In genomic region chr12:93137656-93138612, GRCh38 we compare ENCODE assay signal across 8 cellular contexts.
DNase-seq lines count a peak whose midpoint lies in the region; ATAC-seq, FAIRE-seq and TF ChIP-seq lines count a peak whose summit lies in the region.

No MANE protein-coding gene starts in this region.

- H3K36me3 Mint-ChIP-seq in astrocyte (ENCODE audit: low read depth, unreplicated experiment) = no peaks in the 10 kb centered on the region
- peaks cover 5% of the 10 kb centered on the region for H3K36me3 Mint-ChIP-seq in nephron progenitor cell (ENCODE audit: low read depth)

- peak overlapping the region; percentile 25 for H3K27ac ChIP-seq in astrocyte (ENCODE audit: low read depth, low read length)
- H3K27ac ChIP-seq in small intestine (ENCODE audit: low read depth in 1 of 2, low read length in 1 of 2) = no peak overlapping the region

- peak; percentile 64 for ATAC-seq in HG03039 (IDR thresholded peaks at IDR 0.05; ENCODE audit: unreplicated experiment)

- H3K27me3 ChIP-seq in astrocyte (ENCODE audit: insufficient read depth, low read length) (no peaks in the 10 kb centered on the region), H7 (ENCODE audit: control insufficient read depth, insufficient read depth, low read length) (no peaks in the 10 kb centered on the region), small intestine (ENCODE audit: control insufficient read depth in 2 of 2, insufficient read depth in 2 of 2, low read length in 2 of 2) (no peaks in the 10 kb centered on the region)

- WGBS in small intestine, 3 donors = 86 to 91% (median 89%) methylated on average over 6 of the region's 6 CpGs

- H3K4me1 Mint-ChIP-seq in astrocyte (ENCODE audit: low read depth, unreplicated experiment) (peaks cover 13% of the 10 kb centered on the region), nephron progenitor cell (peaks cover 69% of the 10 kb centered on the region)

- no peak overlapping the region for H3K9ac ChIP-seq in astrocyte (ENCODE audit: low read length)

- H3K9me3 Mint-ChIP-seq in astrocyte (ENCODE audit: unreplicated experiment) = no peaks in the 10 kb centered on the region
- H3K9me3 Mint-ChIP-seq in nephron progenitor cell = peaks cover 9% of the 10 kb centered on the region

- FAIRE-seq in astrocyte (lab: Jason Lieb, UNC) (no peak), small intestine (lab: Jason Lieb, UNC) (no peak)

- H3K9me3 ChIP-seq in astrocyte (ENCODE audit: insufficient read depth, low read depth, low read length) (no peaks in the 10 kb centered on the region), small intestine (ENCODE audit: control insufficient read depth, low read depth) (no peaks in the 10 kb centered on the region)

- peak overlapping the region; percentile 20 for H2AFZ ChIP-seq in astrocyte (ENCODE audit: low read depth, low read length)

- no peaks in the 10 kb centered on the region for H3K79me2 ChIP-seq in astrocyte (ENCODE audit: insufficient read depth, low read length)

- peak overlapping the region; percentile 12 for H3K4me2 ChIP-seq in astrocyte (ENCODE audit: low read length)

- no peaks in the 10 kb centered on the region for H3K36me3 ChIP-seq in astrocyte (ENCODE audit: insufficient read depth, low read length)
- H3K36me3 ChIP-seq in H7 (replicated peaks; ENCODE audit: control insufficient read depth, insufficient read depth, low read length) = no peaks in the 10 kb centered on the region
- no peaks in the 10 kb centered on the region for H3K36me3 ChIP-seq in small intestine (ENCODE audit: control insufficient read depth in 2 of 2, insufficient read depth in 2 of 2, low read length in 2 of 2)

- no peaks in the 10 kb centered on the region for H4K20me1 ChIP-seq in astrocyte (ENCODE audit: insufficient read depth, low read length)

- DNase-seq in NOMO-1 treated with DMSO at 0.1 percent for 48 hours (lab: John Stamatoyannopoulos, UW; ENCODE audit: unreplicated experiment) (peak; percentile 53), NOMO-1 treated with dmso at 0.1 percent for 144 hours (lab: John Stamatoyannopoulos, UW; ENCODE audit: unreplicated experiment) (no peak), astrocyte (ENCODE audit: low read depth) (peak; percentile 87), nephron progenitor cell (no peak), H7 (no peak), small intestine (no peak), NK-92 (lab: John Stamatoyannopoulos, UW; ENCODE audit: unreplicated experiment) (no peak)

- H3K4me1 ChIP-seq in astrocyte (ENCODE audit: insufficient read depth, low read length) = peaks cover 11% of the 10 kb centered on the region
- peaks cover 0 to 8% of the 10 kb centered on the region in 2 donors for H3K4me1 ChIP-seq in small intestine (ENCODE audit: control insufficient read depth in 2 of 2, insufficient read depth in 1 of 2, low read depth in 1 of 2, low read length in 1 of 2)

- H3K4me3 ChIP-seq in astrocyte (ENCODE audit: insufficient read depth, low read depth, low read length) (no peak overlapping the region), H7 (ENCODE audit: insufficient read depth, low read depth, low read length) (no peak overlapping the region), small intestine (ENCODE audit: low read depth in 1 of 2, low read length in 2 of 2) (no peak overlapping the region)

- H3K27ac Mint-ChIP-seq in astrocyte (ENCODE audit: unreplicated experiment) (peak overlapping the region; percentile 36), nephron progenitor cell (peak overlapping the region; percentile 28)

- no peaks in the 10 kb centered on the region for H3K27me3 Mint-ChIP-seq in astrocyte (ENCODE audit: low read depth, unreplicated experiment)
- H3K27me3 Mint-ChIP-seq in nephron progenitor cell (ENCODE audit: low read depth, poor library complexity) = peaks cover under 1% of the 10 kb centered on the region

- TF ChIP-seq CTCF in astrocyte (IDR thresholded peaks at IDR 0.05; ENCODE audit: insufficient read depth, low read depth, low read length) (no peak), nephron progenitor cell (IDR thresholded peaks at IDR 0.05) (no peak)

- H3K4me3 Mint-ChIP-seq in astrocyte (ENCODE audit: unreplicated experiment) (no peak overlapping the region), nephron progenitor cell (no peak overlapping the region)

Comparison
In these comparisons a context has a peak if more than half of its experiments do, and no peak if none do; other contexts are left out.
1. DNase-seq: peak in NOMO-1 treated with DMSO at 0.1 percent for 48 hours (single experiment) and astrocyte (single experiment); none in NOMO-1 treated with dmso at 0.1 percent for 144 hours (single experiment), nephron progenitor cell (single experiment), H7 (single experiment), small intestine (single experiment) and NK-92 (single experiment).